ENCODE assay signal across 8 cellular contexts in genomic region chr11:33735166-33735425, GRCh38. TPM values are rescaled to one million over a fixed set of nuclear protein-coding genes. Genes with fewer than 3 reads are reported as not detected.
DNase-seq lines count a peak whose midpoint lies in the region; ATAC-seq, FAIRE-seq and TF ChIP-seq lines count a peak whose summit lies in the region.

No MANE protein-coding gene starts in this region.

- H3K4me1 Mint-ChIP-seq in naive thymus-derived CD8-positive, alpha-beta T cell: peaks cover 9 to 40% (median 30%) of the 10 kb centered on the region in 4 donors

- peak overlapping the region; percentile 70 to 93 (median 79) for H3K27ac Mint-ChIP-seq in naive thymus-derived CD8-positive, alpha-beta T cell

- H3K27ac ChIP-seq in coronary artery: peak overlapping the region; percentile 90 to 95

- H3K4me3 Mint-ChIP-seq in naive thymus-derived CD8-positive, alpha-beta T cell: peak overlapping the region; percentile 85 to 95 (median 91)

- H3K36me3 Mint-ChIP-seq in naive thymus-derived CD8-positive, alpha-beta T cell: peaks cover 0 to 5% (median 0%) of the 10 kb centered on the region in 3 donors

- DNase-seq in NCI-H146 (lab: John Stamatoyannopoulos, UW) (peak; percentile 23), NCI-H146 treated with DMSO at 0.1 percent for 48 hours (lab: John Stamatoyannopoulos, UW; ENCODE audit: unreplicated experiment) (no peak), NCI-H2171 (lab: John Stamatoyannopoulos, UW) (peak; percentile 51), coronary artery (ENCODE audit: low spot score) (no peak), MV-4-11 (lab: John Stamatoyannopoulos, UW) (no peak), D721Med (ENCODE audit: insufficient read length, low spot score) (no peak), SIG-M5 treated with dmso at 0.1 percent for 504 hours (lab: John Stamatoyannopoulos, UW; ENCODE audit: unreplicated experiment) (no peak)
- DNase-seq in naive thymus-derived CD8-positive, alpha-beta T cell: no peak

- ATAC-seq in naive thymus-derived CD8-positive, alpha-beta T cell: peak; percentile 7 to 16

- no peak for TF ChIP-seq CTCF in coronary artery (IDR thresholded peaks at IDR 0.05)
- TF ChIP-seq CTCF in D721Med (IDR thresholded peaks at IDR 0.05; ENCODE audit: insufficient read depth, missing control alignments): no peak

- peak overlapping the region; percentile 95 for H3K4me3 ChIP-seq in coronary artery

- H3K27me3 Mint-ChIP-seq in naive thymus-derived CD8-positive, alpha-beta T cell: no peaks in the 10 kb centered on the region

- POLR2A ChIA-PET in naive thymus-derived CD8-positive, alpha-beta T cell (lab: Charles Lee): interaction anchor here (1.2 to 1.5 kb wide), 3 partner anchors 26 to 371 kb away, joined by 3 to 6 read pairs (median 5); no protein-coding TSS in a partner anchor

- no peak for FAIRE-seq in D721Med (lab: Jason Lieb, UNC)

- no peaks in the 10 kb centered on the region for H3K9me3 Mint-ChIP-seq in naive thymus-derived CD8-positive, alpha-beta T cell

RNA-seq across cellular contexts. Expression of gene CD59, which starts 1.1 kb away (rescaled TPM):
- total RNA-seq in naive thymus-derived CD8-positive, alpha-beta T cell: 10 to 100 TPM; 59.0 to 66.8 TPM
- 10 to 100 TPM; 36.2 to 53.7 (median 47.5) TPM for polyA plus RNA-seq in naive thymus-derived CD8-positive, alpha-beta T cell

RNA-seq across cellular contexts. Expression of gene C11orf91, which starts 34.5 kb away (rescaled TPM):
- under 1 TPM in 1 of 2 experiments, not detected in 1; 0.47 TPM for total RNA-seq in naive thymus-derived CD8-positive, alpha-beta T cell
- not detected for polyA plus RNA-seq in naive thymus-derived CD8-positive, alpha-beta T cell

RNA-seq across cellular contexts. Expression of gene FBXO3, which starts 39.2 kb away (rescaled TPM):
- total RNA-seq in naive thymus-derived CD8-positive, alpha-beta T cell: 10 to 100 TPM; 49.4 to 52.1 TPM
- 10 to 100 TPM; 23.6 to 25.5 (median 25.2) TPM for polyA plus RNA-seq in naive thymus-derived CD8-positive, alpha-beta T cell

Comparison
In these comparisons a context has a peak if more than half of its experiments do, and no peak if none do; other contexts are left out.
1. DNase-seq: peak in NCI-H146 (single experiment) and NCI-H2171 (single experiment); none in NCI-H146 treated with DMSO at 0.1 percent for 48 hours (single experiment), coronary artery (single experiment), naive thymus-derived CD8-positive, alpha-beta T cell (0 of 10), MV-4-11 (single experiment), D721Med (single experiment) and SIG-M5 treated with dmso at 0.1 percent for 504 hours (single experiment).